ENCODE assay signal across 22 cellular contexts in genomic region chr3:174775603-174776002, GRCh38.
DNase-seq lines count a peak whose midpoint lies in the region; ATAC-seq and TF ChIP-seq lines count a peak whose summit lies in the region.
"Had no signal": no experiment of that assay in that cellular context is flagged by ENCODE, and none has a peak within 500 bp of the region (broad histone marks: within the 10 kb centered on the region; RNA-seq: fewer than 3 reads in every experiment).

No MANE protein-coding gene starts in this region.

- H3K4me3 Mint-ChIP-seq in activated CD4-positive, alpha-beta T cell treated with anti-CD3 and anti-CD28 coated beads, Interleukin-2, amount 10 ng/mL, durations not matched to agents 7 days and 5 days, result no peak overlapping the region
- H3K4me3 Mint-ChIP-seq: activated T-cell treated with anti-CD3 and anti-CD28 coated beads, Interleukin-2, amount 50 U/mL, for 4 hours; brain; CD8-positive, alpha-beta memory T cell; stimulated activated effector memory CD8-positive, alpha-beta T cell treated with anti-CD3 and anti-CD28 coated beads, Interleukin-12 subunit alpha, Interleukin-12 subunit beta, amount 100 ng/mL, for 72 hours had no signal

- H3K4me3 ChIP-seq in MG63 (no peak overlapping the region), body of pancreas (no peak overlapping the region)
- H3K4me3 ChIP-seq: GM23248, lower lobe of right lung, PC-9, SJSA1, testis had no signal

- no peaks in the 10 kb centered on the region for H3K27me3 Mint-ChIP-seq in activated CD4-positive, alpha-beta T cell treated with anti-CD3 and anti-CD28 coated beads, Interleukin-2, amount 10 ng/mL, durations not matched to agents 7 days and 5 days
- H3K27me3 Mint-ChIP-seq: CD8-positive, alpha-beta memory T cell had no signal

- H3K27ac Mint-ChIP-seq in activated CD4-positive, alpha-beta T cell treated with anti-CD3 and anti-CD28 coated beads, Interleukin-2, amount 10 ng/mL, durations not matched to agents 7 days and 5 days, result no peak overlapping the region
- H3K27ac Mint-ChIP-seq: brain; CD8-positive, alpha-beta memory T cell; stimulated activated effector memory CD8-positive, alpha-beta T cell treated with anti-CD3 and anti-CD28 coated beads, Interleukin-12 subunit alpha, Interleukin-12 subunit beta, amount 100 ng/mL, for 72 hours had no signal

- CTCF ChIA-PET in activated CD4-positive, alpha-beta T cell treated with anti-CD3 and anti-CD28 coated beads, Interleukin-2, amount 10 ng/mL, durations not matched to agents 7 days and 5 days (lab: Charles Lee), result no interaction called here

- H3K27me3 ChIP-seq in MG63, result no peaks in the 10 kb centered on the region
- no peaks in the 10 kb centered on the region for H3K27me3 ChIP-seq in body of pancreas
- H3K27me3 ChIP-seq: SJSA1, testis had no signal

- no peak overlapping the region for H3K27ac ChIP-seq in body of pancreas
- H3K27ac ChIP-seq: GM23248, lower lobe of right lung, SJSA1, testis had no signal

- 25 to 30% methylated on average over 3 of the region's 3 CpGs for WGBS in body of pancreas, 2 donors

- intact Hi-C loops in body of pancreas (cut with DNase I) (no loop called here), left cardiac atrium (cut with DNase I) (no loop called here)

- no peaks in the 10 kb centered on the region for H3K9me3 Mint-ChIP-seq in activated CD4-positive, alpha-beta T cell treated with anti-CD3 and anti-CD28 coated beads, Interleukin-2, amount 10 ng/mL, durations not matched to agents 7 days and 5 days

- no peaks in the 10 kb centered on the region for H3K4me1 ChIP-seq in body of pancreas
- H3K4me1 ChIP-seq: lower lobe of right lung, SJSA1, testis had no signal

- no peak for TF ChIP-seq POLR2A in body of pancreas (IDR thresholded peaks at IDR 0.05)

- H3K9me3 ChIP-seq in MG63, result peaks cover 10% of the 10 kb centered on the region
- H3K9me3 ChIP-seq in body of pancreas, result no peaks in the 10 kb centered on the region
- H3K9me3 ChIP-seq: lower lobe of right lung, SJSA1, testis had no signal

- POLR2A ChIA-PET in activated CD4-positive, alpha-beta T cell treated with anti-CD3 and anti-CD28 coated beads, Interleukin-2, amount 10 ng/mL, durations not matched to agents 7 days and 5 days (lab: Charles Lee), result no interaction called here

- no peaks in the 10 kb centered on the region for H3K4me1 Mint-ChIP-seq in activated CD4-positive, alpha-beta T cell treated with anti-CD3 and anti-CD28 coated beads, Interleukin-2, amount 10 ng/mL, durations not matched to agents 7 days and 5 days
- H3K4me1 Mint-ChIP-seq: brain; CD8-positive, alpha-beta memory T cell; stimulated activated effector memory CD8-positive, alpha-beta T cell treated with anti-CD3 and anti-CD28 coated beads, Interleukin-12 subunit alpha, Interleukin-12 subunit beta, amount 100 ng/mL, for 72 hours had no signal

- H3K36me3 Mint-ChIP-seq in activated CD4-positive, alpha-beta T cell treated with anti-CD3 and anti-CD28 coated beads, Interleukin-2, amount 10 ng/mL, durations not matched to agents 7 days and 5 days (ENCODE audit: low read depth), result no peaks in the 10 kb centered on the region
- H3K36me3 Mint-ChIP-seq: brain; CD8-positive, alpha-beta memory T cell; stimulated activated effector memory CD8-positive, alpha-beta T cell treated with anti-CD3 and anti-CD28 coated beads, Interleukin-12 subunit alpha, Interleukin-12 subunit beta, amount 100 ng/mL, for 72 hours had no signal

- peaks cover 5% of the 10 kb centered on the region; the same call in 1 of the 2 replicates for H3K36me3 ChIP-seq in MG63
- no peaks in the 10 kb centered on the region for H3K36me3 ChIP-seq in body of pancreas (replicated peaks in 1 of 2; ENCODE audit: insufficient read depth in 1 of 2, low read depth in 2 of 2)
- H3K36me3 ChIP-seq: lower lobe of right lung, SJSA1 had no signal

- peak; percentile 8 for DNase-seq in MG63
- DNase-seq in body of pancreas, result peak in 2 of 4 donors; percentile 11
- DNase-seq in left cardiac atrium, result peak; percentile 47
- DNase-seq in activated CD4-positive, alpha-beta T cell treated with anti-CD3 and anti-CD28 coated beads, Interleukin-2, amount 10 ng/mL, durations not matched to agents 7 days and 5 days, result no peak
- no peak for DNase-seq in stimulated activated CD4-positive, alpha-beta T cell treated with anti-CD3 and anti-CD28 coated beads, Interleukin-12 subunit alpha, Interleukin-12 subunit beta, amount 100 ng/mL, for 4 hours
- DNase-seq: activated CD4-positive, CD25-positive, alpha-beta regulatory T cell; activated naive CD4-positive, alpha-beta T cell treated with anti-CD3 and anti-CD28 coated beads, Interleukin-2, amount 50 U/mL, for 16 hours; activated T-cell treated with anti-CD3 and anti-CD28 coated beads, Interleukin-2, amount 50 U/mL, for 4 hours; CD8-positive, alpha-beta memory T cell; dermis blood vessel endothelial cell; lower lobe of right lung; NCI-H774; occipital lobe; T-helper 2 cell; testis had no signal

- ATAC-seq in body of pancreas, result peak; percentile 85
- ATAC-seq in left cardiac atrium, result peak; percentile 88 to 98
- ATAC-seq in HG02884 (IDR thresholded peaks at IDR 0.05; ENCODE audit: unreplicated experiment), result no peak
- no peak for ATAC-seq in HG03280 (IDR thresholded peaks at IDR 0.05; ENCODE audit: unreplicated experiment)
- ATAC-seq: activated T-cell treated with anti-CD3 and anti-CD28 coated beads, Interleukin-2, amount 50 U/mL, for 4 hours; lower lobe of right lung; stimulated activated effector memory CD8-positive, alpha-beta T cell treated with anti-CD3 and anti-CD28 coated beads, Interleukin-12 subunit alpha, Interleukin-12 subunit beta, amount 100 ng/mL, for 72 hours had no signal

- no peak for TF ChIP-seq CTCF in body of pancreas (IDR thresholded peaks at IDR 0.05)

Comparison
In these comparisons a context has a peak if more than half of its experiments do, and no peak if none do; other contexts are left out.
1. DNase-seq: peak in MG63 (single experiment) and left cardiac atrium (single experiment); none in activated CD4-positive, alpha-beta T cell treated with anti-CD3 and anti-CD28 coated beads, Interleukin-2, amount 10 ng/mL, durations not matched to agents 7 days and 5 days (single experiment) and stimulated activated CD4-positive, alpha-beta T cell treated with anti-CD3 and anti-CD28 coated beads, Interleukin-12 subunit alpha, Interleukin-12 subunit beta, amount 100 ng/mL, for 4 hours (single experiment).
2. ATAC-seq: peak in body of pancreas (single experiment) and left cardiac atrium (2 of 2); none in HG02884 (single experiment) and HG03280 (single experiment).